8 cellular contexts compared by ENCODE assay signal in genomic region chr10:96833220-96834001, GRCh38. TPM values are rescaled to one million over a fixed set of nuclear protein-coding genes. Genes with fewer than 3 reads are reported as not detected.
DNase-seq lines count a peak whose midpoint lies in the region; ATAC-seq lines count a peak whose summit lies in the region.

No MANE protein-coding gene starts in this region.

- H3K9me3 ChIP-seq in SJCRH30 (replicated peaks) = no peaks in the 10 kb centered on the region

- ATAC-seq in HG03066 (IDR thresholded peaks at IDR 0.05; ENCODE audit: low read depth, unreplicated experiment) = peak; percentile 7

- H3K27me3 ChIP-seq in SJCRH30 (no peaks in the 10 kb centered on the region), layer of hippocampus (ENCODE audit: control insufficient read depth, insufficient read depth, low read length) (no peaks in the 10 kb centered on the region)

- H3K4me1 ChIP-seq in SJCRH30 = 0 out of 2 replicates have a peak, but pooled peaks cover 3% of the 10 kb centered on the region

- H3K36me3 ChIP-seq in SJCRH30 = no peaks in the 10 kb centered on the region

- H3K4me3 ChIP-seq in SJCRH30 = peak overlapping the region; percentile 85

- H3K27ac ChIP-seq in SJCRH30 (peak overlapping the region; percentile 83), layer of hippocampus (ENCODE audit: low read depth, low read length) (peak overlapping the region; percentile 95)

- DNase-seq in activated T-cell treated with anti-CD3 and anti-CD28 coated beads for 24 hours (ENCODE audit: low read depth) = peak; percentile 7
- no peak for DNase-seq in activated T-cell treated with anti-CD3 and anti-CD28 coated beads for 4 hours
- peak; percentile 27 to 59 for DNase-seq in SJCRH30
- DNase-seq in cerebellar cortex (ENCODE audit: low spot score) = peak; percentile 43
- peak; percentile 10 for DNase-seq in stimulated activated CD4-positive, alpha-beta T cell treated with anti-CD3 and anti-CD28 coated beads, Interleukin-4, amount 100 ng/mL, for 24 hours
- no peak for DNase-seq in NCI-H446 (lab: John Stamatoyannopoulos, UW)

RNA-seq across cellular contexts. Expression of gene LCOR, which starts 1.3 kb away (rescaled TPM):
- total RNA-seq in SJCRH30 (2014; rRNA removed; shearing (Covaris generic)) = 18.6 and 26.7 TPM in 2 replicates

Comparison
In these comparisons a context has a peak if more than half of its experiments do, and no peak if none do; other contexts are left out.
1. DNase-seq: peak in activated T-cell treated with anti-CD3 and anti-CD28 coated beads for 24 hours (single experiment), SJCRH30 (2 of 2), cerebellar cortex (single experiment) and stimulated activated CD4-positive, alpha-beta T cell treated with anti-CD3 and anti-CD28 coated beads, Interleukin-4, amount 100 ng/mL, for 24 hours (single experiment); none in activated T-cell treated with anti-CD3 and anti-CD28 coated beads for 4 hours (single experiment) and NCI-H446 (0 of 2).